ENCODE assay signal across 9 cellular contexts in the genomic region with DNA sequence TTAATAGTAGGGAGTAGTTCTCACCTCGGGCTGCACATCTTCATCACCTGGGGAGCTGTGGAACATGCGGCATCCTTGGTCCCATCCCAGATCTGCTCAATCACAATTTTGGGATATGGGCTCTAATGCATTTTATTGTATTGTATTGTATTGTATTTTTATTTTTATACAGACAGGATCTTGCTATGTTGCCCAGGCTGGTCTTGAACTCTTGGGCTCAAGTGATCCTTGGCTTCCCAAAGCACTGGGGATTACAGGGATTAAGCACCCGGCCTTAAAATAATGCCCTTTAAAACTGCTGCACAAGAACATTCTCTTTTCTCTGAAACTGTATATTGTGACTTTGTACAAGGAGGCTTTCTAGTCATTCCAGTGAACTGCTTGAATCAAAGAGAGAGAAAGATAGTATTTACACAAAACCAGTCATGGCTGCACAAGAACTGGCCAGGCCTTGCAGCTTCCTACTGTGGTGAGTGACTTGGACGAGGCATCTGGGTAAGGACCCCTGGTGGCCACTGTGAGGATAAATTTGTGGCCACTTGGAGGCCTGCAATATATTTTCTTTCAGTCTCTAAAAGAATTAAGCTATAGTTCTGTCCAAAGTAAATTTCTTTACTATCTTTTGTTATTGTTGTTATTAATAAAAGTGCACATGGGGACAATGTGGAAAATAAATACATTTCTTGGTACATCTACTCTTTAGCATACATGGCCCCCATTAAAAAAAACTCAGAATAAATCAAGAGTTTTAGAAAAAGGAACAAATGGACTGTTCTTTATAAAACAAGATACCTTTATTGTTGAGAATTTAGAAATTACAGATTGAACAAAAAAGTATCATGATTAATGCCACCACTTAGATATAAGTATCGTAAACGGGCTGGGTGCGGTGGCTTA. TPM values are rescaled to one million over a fixed set of nuclear protein-coding genes. Genes with fewer than 3 reads are reported as not detected.
DNase-seq lines count a peak whose midpoint lies in the region; ATAC-seq and TF ChIP-seq lines count a peak whose summit lies in the region.
"Had no signal": no experiment of that assay in that cellular context is flagged by ENCODE, and none has a peak within 500 bp of the region (broad histone marks: within the 10 kb centered on the region; RNA-seq: fewer than 3 reads in every experiment).

No MANE protein-coding gene starts in this region.

- H2BK20ac ChIP-seq in H9 (ENCODE audit: low read depth, low read length, poor library complexity, severe bottlenecking): no peak overlapping the region

- peak; percentile 64 for DNase-seq in Daoy (ENCODE audit: low read depth)
- peak; percentile 74 for DNase-seq in H9
- DNase-seq in NCI-H2081 treated with DMSO at 0.1 percent for 48 hours (lab: John Stamatoyannopoulos, UW): peak; percentile 48
- peak; percentile 41 for DNase-seq in UCSD-AML1 (lab: John Stamatoyannopoulos, UW; ENCODE audit: unreplicated experiment)
- DNase-seq in brain microvascular endothelial cell: peak; percentile 72
- peak; percentile 43 to 57 (median 53) for DNase-seq in immature natural killer cell
- peak; percentile 70 for DNase-seq in stimulated activated CD4-positive, alpha-beta T cell treated with anti-CD3 and anti-CD28 coated beads, Interleukin-15, amount 100 ng/mL, for 24 hours

- no peak overlapping the region for H2AK5ac ChIP-seq in H9 (ENCODE audit: insufficient read length, low read length)

- H3K36me3 Mint-ChIP-seq in H9 (ENCODE audit: insufficient read depth in 1 of 3, low read depth in 3 of 3) (peaks cover 9 to 18% (median 14%) of the 10 kb centered on the region in 3 experiments; a peak in 6 of 7 replicates), immature natural killer cell (peaks cover 0 to 4% (median 0%) of the 10 kb centered on the region in 3 donors)

- H2BK15ac ChIP-seq in H9 (ENCODE audit: low read depth, low read length): no peak overlapping the region

- H2BK5ac ChIP-seq in H9 (ENCODE audit: insufficient read length, low read length): no peak overlapping the region

- no peaks in the 10 kb centered on the region for H3K23me2 ChIP-seq in H9 (ENCODE audit: insufficient read length, low read depth, low read length, poor library complexity, severe bottlenecking)

- H3K4me2 ChIP-seq in H9 (ENCODE audit: insufficient read depth, insufficient read length, low read length): no peak overlapping the region

- no peak overlapping the region for H3K23ac ChIP-seq in H9 (ENCODE audit: insufficient read length, low read depth, low read length)

- H3K9me3 ChIP-seq in H9 (ENCODE audit: control insufficient read depth, low read depth, low read length): no peaks in the 10 kb centered on the region

- no peak overlapping the region for H4K8ac ChIP-seq in H9 (replicated peaks; ENCODE audit: insufficient read length, low read depth, low read length)

- H3K4me1 Mint-ChIP-seq in H9 (peaks cover 0 to 3% of the 10 kb centered on the region in 2 experiments; a peak in 1 of 4 replicates), immature natural killer cell (peaks cover 0 to 8% of the 10 kb centered on the region in 2 donors)

- 0 out of 2 replicates have a peak, but pooled peaks cover 1% of the 10 kb centered on the region for H3K79me2 ChIP-seq in H9 (ENCODE audit: insufficient read depth, low read length)

- H2BK120ac ChIP-seq in H9 (ENCODE audit: low read depth, low read length, poor library complexity, severe bottlenecking): no peak overlapping the region

- H3K9me3 Mint-ChIP-seq in H9: peaks cover 5 to 7% of the 10 kb centered on the region in 2 experiments; a peak in 4 of 5 replicates
- no peaks in the 10 kb centered on the region for H3K9me3 Mint-ChIP-seq in immature natural killer cell

- H3K56ac ChIP-seq in H9 (ENCODE audit: insufficient read length, low read depth, low read length): no peak overlapping the region

- H3K18ac ChIP-seq in H9 (ENCODE audit: insufficient read length, low read depth, low read length): no peak overlapping the region

- H2AFZ ChIP-seq in H9 (ENCODE audit: low read length): no peak overlapping the region

- no peak overlapping the region for H3K4me3 ChIP-seq in brain microvascular endothelial cell (ENCODE audit: low read depth, low read length)

- TF ChIP-seq CTCF in H9 (conservative IDR thresholded peaks at IDR 0.05): peak; percentile 86
- TF ChIP-seq CTCF in brain microvascular endothelial cell (IDR thresholded peaks at IDR 0.05; ENCODE audit: low read depth, low read length, missing control alignments): peak; percentile 86

- H3K27ac Mint-ChIP-seq in H9: no peak overlapping the region
- no peak overlapping the region for H3K27ac Mint-ChIP-seq in immature natural killer cell
- H3K27ac Mint-ChIP-seq: activated naive CD8-positive, alpha-beta T cell had no signal

- no CpG with 5 or more reads among the region's 7 CpGs for WGBS in H9 (ENCODE audit: extremely low coverage, insufficient read length, low lambda C conversion rate)

- no peak overlapping the region for H2BK12ac ChIP-seq in H9 (ENCODE audit: insufficient read length, low read depth, low read length)

- no peaks in the 10 kb centered on the region for H3K4me1 ChIP-seq in H9 (ENCODE audit: insufficient read depth, low read length)

- in situ Hi-C loops in brain microvascular endothelial cell (cut with HindIII; ENCODE audit: low pct_ligation_motif_present, low sequenced_read_pairs): no loop called here

- no peak overlapping the region for H3K4ac ChIP-seq in H9 (ENCODE audit: low read depth, low read length)

- no peak overlapping the region for H3K27ac ChIP-seq in H9 (ENCODE audit: insufficient read length, low read depth, low read length)
- no peak overlapping the region for H3K27ac ChIP-seq in brain microvascular endothelial cell

- no peaks in the 10 kb centered on the region for H3K79me1 ChIP-seq in H9 (ENCODE audit: insufficient read depth, low read depth, low read length, poor library complexity, severe bottlenecking)

- H4K5ac ChIP-seq in H9 (ENCODE audit: insufficient read length, low read depth, low read length): no peak overlapping the region

- H3K36me3 ChIP-seq in brain microvascular endothelial cell (replicated peaks): peaks cover 8% of the 10 kb centered on the region

- H3K14ac ChIP-seq in H9 (ENCODE audit: insufficient read depth, low read length): no peak overlapping the region

- no peak overlapping the region for H3T11ph ChIP-seq in H9 (ENCODE audit: low read length)

- H3K4me3 Mint-ChIP-seq in H9 (no peak overlapping the region), immature natural killer cell (no peak overlapping the region)
- H3K4me3 Mint-ChIP-seq: activated naive CD8-positive, alpha-beta T cell had no signal

- H3K27me3 ChIP-seq in H9 (ENCODE audit: insufficient read depth, low read length): no peaks in the 10 kb centered on the region
- no peaks in the 10 kb centered on the region for H3K27me3 ChIP-seq in brain microvascular endothelial cell (replicated peaks)

- no peak for ATAC-seq in HG03025 (IDR thresholded peaks at IDR 0.05; ENCODE audit: low FRiP score, unreplicated experiment)

- H4K20me1 ChIP-seq in H9 (ENCODE audit: control insufficient read depth, insufficient read depth, insufficient read length): no peaks in the 10 kb centered on the region

- H3K9ac ChIP-seq in H9 (ENCODE audit: extremely low read depth, insufficient read length, low read length): no peak overlapping the region

- no peak overlapping the region for H4K91ac ChIP-seq in H9 (ENCODE audit: insufficient read length, low read depth, low read length)

- no peaks in the 10 kb centered on the region; the same call in 1 of the 2 replicates for H3K27me3 Mint-ChIP-seq in H9 (ENCODE audit: low read depth)
- H3K27me3 Mint-ChIP-seq in immature natural killer cell (ENCODE audit: low read depth in 3 of 3): peaks cover 2 to 9% (median 5%) of the 10 kb centered on the region in 3 donors
- H3K27me3 Mint-ChIP-seq: activated naive CD8-positive, alpha-beta T cell had no signal

RNA-seq across cellular contexts. Expression of a gene that starts 48.0 kb away (rescaled TPM):
- 31.9 and 71.7 TPM in 2 replicates for total RNA-seq in Daoy (2014; rRNA removed; shearing (Covaris generic))
- total RNA-seq in H9 (2021): 39.4 and 41.6 TPM in 2 replicates
- polyA plus RNA-seq in immature natural killer cell: 10 to 100 TPM in 2 of 3 donors, 1 to 10 TPM in 1; 6.0 to 21.1 (median 16.5) TPM
